1 cellular context compared by ENCODE assay signal in genomic region chr19:2809387-2810140, GRCh38.
TF ChIP-seq lines count a peak whose summit lies in the region.

No MANE protein-coding gene starts in this region.

TF ChIP-seq in HEK293, 187 proteins besides CTCF, POLR2A, EP300 and RAD21 (continued from another document):
- no peak for TF ChIP-seq ZNF280C (tag by site-specific recombination; IDR thresholded peaks at IDR 0.05)
- TF ChIP-seq ZNF48 (tag by site-specific recombination; IDR thresholded peaks at IDR 0.05), result no peak
- TF ChIP-seq KLF8 (tag by site-specific recombination; IDR thresholded peaks at IDR 0.05), result peak; percentile 25; the same call in 1 of the 2 replicates
